Comparison of ENCODE assay signal across 14 cellular contexts in genomic region chr1:234912541-234913312, GRCh38.
DNase-seq lines count a peak whose midpoint lies in the region; ATAC-seq and TF ChIP-seq lines count a peak whose summit lies in the region.
"Had no signal": no experiment of that assay in that cellular context is flagged by ENCODE, and none has a peak within 500 bp of the region (broad histone marks: within the 10 kb centered on the region; RNA-seq: fewer than 3 reads in every experiment).

No MANE protein-coding gene starts in this region.

- H3K36me3 ChIP-seq in CD8-positive, alpha-beta memory T cell (ENCODE audit: insufficient read depth, low read length): no peaks in the 10 kb centered on the region
- H3K36me3 ChIP-seq in osteoblast (ENCODE audit: insufficient read depth, low read length) (no peaks in the 10 kb centered on the region), SK-N-SH (replicated peaks in 1 of 2; ENCODE audit: control insufficient read depth in 1 of 2, insufficient read depth in 2 of 2, low read length in 1 of 2) (no peaks in the 10 kb centered on the region)
- H3K36me3 ChIP-seq: BE2C, MG63 had no signal

- TF ChIP-seq CTCF in activated CD8-positive, alpha-beta T cell treated with anti-CD3 and anti-CD28 coated beads for 36 hours (IDR thresholded peaks at IDR 0.05): no peak
- TF ChIP-seq CTCF in osteoblast (IDR thresholded peaks at IDR 0.05; ENCODE audit: extremely low read depth, low read depth, low read length) (no peak), SK-N-SH (IDR thresholded peaks at IDR 0.05) (no peak)

- no peak for TF ChIP-seq RAD21 in SK-N-SH (IDR thresholded peaks at IDR 0.05; ENCODE audit: low read length)

- 99% methylated on average over 8 of the region's 10 CpGs for WGBS in SK-N-SH (ENCODE audit: low lambda C conversion rate)

- no peaks in the 10 kb centered on the region for H3F3A ChIP-seq in SK-N-SH (replicated peaks; ENCODE audit: insufficient read depth)

- no peaks in the 10 kb centered on the region for H3K36me3 Mint-ChIP-seq in CD8-positive, alpha-beta memory T cell
- no peaks in the 10 kb centered on the region for H3K36me3 Mint-ChIP-seq in activated CD8-positive, alpha-beta T cell treated with anti-CD3 and anti-CD28 coated beads for 36 hours (ENCODE audit: low read depth)

- H3K4me3 Mint-ChIP-seq in CD8-positive, alpha-beta memory T cell: peak overlapping the region in 3 of 7 donors; percentile 59 to 90 (median 75)
- H3K4me3 Mint-ChIP-seq in activated CD8-positive, alpha-beta T cell treated with anti-CD3 and anti-CD28 coated beads for 36 hours: no peak overlapping the region
- H3K4me3 Mint-ChIP-seq: activated CD4-positive, alpha-beta T cell treated with anti-CD3 and anti-CD28 coated beads, Interleukin-2, amount 10 ng/mL, durations not matched to agents 24 days and 14 days had no signal

- H3K4me3 ChIP-seq in CD8-positive, alpha-beta memory T cell (ENCODE audit: low read length): no peak overlapping the region
- H3K4me3 ChIP-seq in osteoblast (ENCODE audit: insufficient read depth, low read length): no peak overlapping the region
- H3K4me3 ChIP-seq in SK-N-SH (ENCODE audit: low read depth in 2 of 2, low read length in 1 of 2): no peak overlapping the region
- H3K4me3 ChIP-seq: MG63 had no signal

- H3K4me2 ChIP-seq in osteoblast (ENCODE audit: insufficient read depth, low read length): peak overlapping the region; percentile 20
- no peak overlapping the region for H3K4me2 ChIP-seq in SK-N-SH

- H3K27me3 Mint-ChIP-seq in CD8-positive, alpha-beta memory T cell: no peaks in the 10 kb centered on the region
- H3K27me3 Mint-ChIP-seq in activated CD8-positive, alpha-beta T cell treated with anti-CD3 and anti-CD28 coated beads for 36 hours: no peaks in the 10 kb centered on the region
- H3K27me3 Mint-ChIP-seq: activated CD4-positive, alpha-beta T cell treated with anti-CD3 and anti-CD28 coated beads, Interleukin-2, amount 10 ng/mL, durations not matched to agents 24 days and 14 days had no signal

- H3K9me3 Mint-ChIP-seq in CD8-positive, alpha-beta memory T cell: no peaks in the 10 kb centered on the region
- H3K9me3 Mint-ChIP-seq in activated CD8-positive, alpha-beta T cell treated with anti-CD3 and anti-CD28 coated beads for 36 hours: no peaks in the 10 kb centered on the region
- H3K9me3 Mint-ChIP-seq: activated CD4-positive, alpha-beta T cell treated with anti-CD3 and anti-CD28 coated beads, Interleukin-2, amount 10 ng/mL, durations not matched to agents 24 days and 14 days; activated naive CD4-positive, alpha-beta T cell treated with anti-CD3 and anti-CD28 coated beads, Interleukin-2, amount 50 U/mL, for 72 hours had no signal

- H3K9me2 ChIP-seq in SK-N-SH: no peaks in the 10 kb centered on the region

- H3K27ac Mint-ChIP-seq in CD8-positive, alpha-beta memory T cell: peak overlapping the region; percentile 61 to 98 (median 93)
- H3K27ac Mint-ChIP-seq in activated CD8-positive, alpha-beta T cell treated with anti-CD3 and anti-CD28 coated beads for 36 hours: no peak overlapping the region
- H3K27ac Mint-ChIP-seq: activated CD4-positive, alpha-beta T cell treated with anti-CD3 and anti-CD28 coated beads, Interleukin-2, amount 10 ng/mL, durations not matched to agents 24 days and 14 days; activated naive CD4-positive, alpha-beta T cell treated with anti-CD3 and anti-CD28 coated beads, Interleukin-2, amount 50 U/mL, for 72 hours had no signal

- POLR2A ChIA-PET in CD8-positive, alpha-beta memory T cell (lab: Charles Lee): interaction anchor here (0.6 kb wide), 1 partner anchor 189 kb away, joined by 3 read pairs; no protein-coding TSS in a partner anchor
- POLR2A ChIA-PET in activated CD8-positive, alpha-beta T cell treated with anti-CD3 and anti-CD28 coated beads for 36 hours (lab: Charles Lee): no interaction called here
- POLR2A ChIA-PET in SK-N-SH (lab: Yijun Ruan, JAX): no interaction called here

- DNase-seq in CD8-positive, alpha-beta memory T cell: peak in 1 of 5 donors; percentile 11
- DNase-seq in activated CD8-positive, alpha-beta T cell treated with anti-CD3 and anti-CD28 coated beads for 36 hours: no peak
- no peak for DNase-seq in left ventricle myocardium superior
- DNase-seq in osteoblast (ENCODE audit: insufficient read length, low spot score, missing footprints): no peak
- no peak for DNase-seq in SK-N-SH
- no peak for DNase-seq in NCI-H187 (lab: John Stamatoyannopoulos, UW)
- no peak for DNase-seq in activated naive CD4-positive, alpha-beta T cell treated with anti-CD3 and anti-CD28 coated beads, Interleukin-2, amount 50 U/mL, for 16 hours
- no peak for DNase-seq in stimulated activated CD4-positive, alpha-beta T cell treated with anti-CD3 and anti-CD28 coated beads, Interleukin-4, amount 100 ng/mL, for 24 hours
- DNase-seq: activated CD4-positive, alpha-beta T cell treated with anti-CD3 and anti-CD28 coated beads, Interleukin-2, amount 10 ng/mL, durations not matched to agents 24 days and 14 days; BE2C; MG63; NCI-H526; stimulated activated CD4-positive, alpha-beta T cell treated with anti-CD3 and anti-CD28 coated beads, Interleukin-1b, Interleukin-23, amount 100 ng/mL, for 48 hours had no signal

- no peaks in the 10 kb centered on the region for H3K79me2 ChIP-seq in osteoblast (ENCODE audit: insufficient read depth, low read length)
- H3K79me2 ChIP-seq in SK-N-SH (ENCODE audit: insufficient read depth): no peaks in the 10 kb centered on the region

- no peaks in the 10 kb centered on the region for H3K27me3 ChIP-seq in CD8-positive, alpha-beta memory T cell (ENCODE audit: insufficient read depth, low read length, poor library complexity, severe bottlenecking)
- H3K27me3 ChIP-seq in osteoblast (ENCODE audit: insufficient read depth, low read length) (no peaks in the 10 kb centered on the region), SK-N-SH (ENCODE audit: insufficient read depth) (no peaks in the 10 kb centered on the region)
- H3K27me3 ChIP-seq: BE2C, MG63 had no signal

- H3K27ac ChIP-seq in CD8-positive, alpha-beta memory T cell (ENCODE audit: low read depth, low read length): no peak overlapping the region
- H3K27ac ChIP-seq in osteoblast (ENCODE audit: low read depth, low read length) (peak overlapping the region; percentile 43), SK-N-SH (ENCODE audit: low read depth in 2 of 2, low read length in 1 of 2) (no peak overlapping the region)

- H3K4me1 Mint-ChIP-seq in CD8-positive, alpha-beta memory T cell: peaks cover 38 to 50% (median 44%) of the 10 kb centered on the region in 3 donors
- peaks cover 26% of the 10 kb centered on the region for H3K4me1 Mint-ChIP-seq in activated CD8-positive, alpha-beta T cell treated with anti-CD3 and anti-CD28 coated beads for 36 hours (ENCODE audit: low read depth)

- TF ChIP-seq EP300 in SK-N-SH (IDR thresholded peaks at IDR 0.05; ENCODE audit: borderline replicate concordance in 1 of 2, low read depth in 1 of 2, low read length in 1 of 2): no peak

- H2AFZ ChIP-seq in osteoblast (ENCODE audit: low read length) (peak overlapping the region; percentile 73), SK-N-SH (ENCODE audit: low read depth) (no peak overlapping the region)

- no peaks in the 10 kb centered on the region for H4K20me1 ChIP-seq in osteoblast (ENCODE audit: insufficient read depth, low read length)
- no peaks in the 10 kb centered on the region for H4K20me1 ChIP-seq in SK-N-SH (ENCODE audit: insufficient read depth)

- intact Hi-C loops in activated CD8-positive, alpha-beta T cell treated with anti-CD3 and anti-CD28 coated beads for 36 hours (cut with micrococcal nuclease): no loop called here
- intact Hi-C loops in left ventricle myocardium superior (cut with micrococcal nuclease): no loop called here

- H3K9ac ChIP-seq in SK-N-SH: no peak overlapping the region

- H3K4me1 ChIP-seq in CD8-positive, alpha-beta memory T cell (ENCODE audit: insufficient read depth, low read length): peaks cover 25% of the 10 kb centered on the region
- peaks cover 17% of the 10 kb centered on the region for H3K4me1 ChIP-seq in osteoblast (ENCODE audit: insufficient read depth, low read length)
- peaks cover 0 to 12% of the 10 kb centered on the region in 2 experiments; a peak in 2 of 4 replicates for H3K4me1 ChIP-seq in SK-N-SH (ENCODE audit: control insufficient read depth in 1 of 2, insufficient read depth in 2 of 2, low read depth in 1 of 2, low read length in 1 of 2)

- peak; percentile 17 for ATAC-seq in activated CD8-positive, alpha-beta T cell treated with anti-CD3 and anti-CD28 coated beads for 36 hours
- peak; percentile 42 for ATAC-seq in left ventricle myocardium superior
- ATAC-seq: activated naive CD4-positive, alpha-beta T cell treated with anti-CD3 and anti-CD28 coated beads, Interleukin-2, amount 50 U/mL, for 72 hours had no signal

- CTCF ChIA-PET in CD8-positive, alpha-beta memory T cell (lab: Charles Lee): interaction anchor here (0.8 to 1.9 kb wide), 6 partner anchors 10 to 53 kb away, joined by 3 to 4 read pairs (median 3); no protein-coding TSS in a partner anchor
- CTCF ChIA-PET in activated CD8-positive, alpha-beta T cell treated with anti-CD3 and anti-CD28 coated beads for 36 hours (lab: Charles Lee): no interaction called here
- CTCF ChIA-PET in SK-N-SH (lab: Yijun Ruan, JAX): no interaction called here

- H3K9me3 ChIP-seq in CD8-positive, alpha-beta memory T cell (ENCODE audit: low read length): no peaks in the 10 kb centered on the region
- no peaks in the 10 kb centered on the region for H3K9me3 ChIP-seq in osteoblast (ENCODE audit: low read depth, low read length)
- no peaks in the 10 kb centered on the region for H3K9me3 ChIP-seq in SK-N-SH
- H3K9me3 ChIP-seq: BE2C, MG63 had no signal

TF ChIP-seq in SK-N-SH, 30 proteins besides CTCF, POLR2A, EP300 and RAD21 (continues in another document):
- TF ChIP-seq FOSL2 (IDR thresholded peaks at IDR 0.05; ENCODE audit: borderline replicate concordance, low read depth) (no peak), NRF1 (IDR thresholded peaks at IDR 0.05; ENCODE audit: low read depth, low read length) (no peak), NFIC (IDR thresholded peaks at IDR 0.05; ENCODE audit: borderline replicate concordance) (no peak), ELF1 (IDR thresholded peaks at IDR 0.05) (no peak), GATA2 (CRISPR knock-in tag; IDR thresholded peaks at IDR 0.05) (no peak), FOXJ3 (CRISPR knock-in tag; IDR thresholded peaks at IDR 0.05) (no peak), IRF3 (IDR thresholded peaks at IDR 0.05; ENCODE audit: low read depth, low read length) (no peak)
